Comparison of ENCODE assay signal across 16 cellular contexts in genomic region chr11:114200785-114201184, GRCh38.
DNase-seq lines count a peak whose midpoint lies in the region; ATAC-seq and TF ChIP-seq lines count a peak whose summit lies in the region.
"Had no signal": no experiment of that assay in that cellular context is flagged by ENCODE, and none has a peak within 500 bp of the region (broad histone marks: within the 10 kb centered on the region; RNA-seq: fewer than 3 reads in every experiment).

No MANE protein-coding gene starts in this region.

- H3K27me3 Mint-ChIP-seq in activated CD4-positive, alpha-beta T cell treated with anti-CD3 and anti-CD28 coated beads, Interleukin-2, amount 10 ng/mL, durations not matched to agents 7 days and 5 days: no peaks in the 10 kb centered on the region
- no peaks in the 10 kb centered on the region for H3K27me3 Mint-ChIP-seq in activated CD4-positive, alpha-beta T cell treated with anti-CD3 and anti-CD28 coated beads for 36 hours
- H3K27me3 Mint-ChIP-seq: dendritic cell treated with granulocyte-macrophage colony-stimulating factor and Interleukin-4, amounts not matched to agents 40 ng/mL and 50 ng/mL, for 4 days had no signal

- H3K4me3 Mint-ChIP-seq in activated CD4-positive, alpha-beta T cell treated with anti-CD3 and anti-CD28 coated beads, Interleukin-2, amount 10 ng/mL, durations not matched to agents 7 days and 5 days: no peak overlapping the region
- H3K4me3 Mint-ChIP-seq in activated CD4-positive, alpha-beta T cell treated with anti-CD3 and anti-CD28 coated beads for 36 hours: no peak overlapping the region
- H3K4me3 Mint-ChIP-seq: CD14-positive monocyte; dendritic cell treated with granulocyte-macrophage colony-stimulating factor and Interleukin-4, amounts not matched to agents 40 ng/mL and 50 ng/mL, for 4 days; WTC11 had no signal

- H3K27ac Mint-ChIP-seq in activated CD4-positive, alpha-beta T cell treated with anti-CD3 and anti-CD28 coated beads, Interleukin-2, amount 10 ng/mL, durations not matched to agents 7 days and 5 days: peak overlapping the region; percentile 67
- H3K27ac Mint-ChIP-seq in activated CD4-positive, alpha-beta T cell treated with anti-CD3 and anti-CD28 coated beads for 36 hours: no peak overlapping the region
- H3K27ac Mint-ChIP-seq: dendritic cell treated with granulocyte-macrophage colony-stimulating factor and Interleukin-4, amounts not matched to agents 40 ng/mL and 50 ng/mL, for 4 days; WTC11 had no signal

- no peaks in the 10 kb centered on the region for H3K9me3 Mint-ChIP-seq in activated CD4-positive, alpha-beta T cell treated with anti-CD3 and anti-CD28 coated beads, Interleukin-2, amount 10 ng/mL, durations not matched to agents 7 days and 5 days
- H3K9me3 Mint-ChIP-seq in activated CD4-positive, alpha-beta T cell treated with anti-CD3 and anti-CD28 coated beads for 36 hours (ENCODE audit: low read depth): no peaks in the 10 kb centered on the region
- H3K9me3 Mint-ChIP-seq: CD14-positive monocyte; dendritic cell treated with granulocyte-macrophage colony-stimulating factor and Interleukin-4, amounts not matched to agents 40 ng/mL and 50 ng/mL, for 4 days; WTC11 had no signal

- H3K9ac ChIP-seq in muscle layer of colon (ENCODE audit: low read length): no peak overlapping the region

- WGBS in thyroid gland, 2 donors: 94 to 98% methylated on average over 4 of the region's 4 CpGs

- H3K36me3 ChIP-seq in muscle layer of colon (ENCODE audit: insufficient read depth, low read length) (no peaks in the 10 kb centered on the region), thyroid gland (peaks cover 6% of the 10 kb centered on the region in 2 donors)

- peaks cover 7% of the 10 kb centered on the region for H3K4me1 Mint-ChIP-seq in activated CD4-positive, alpha-beta T cell treated with anti-CD3 and anti-CD28 coated beads, Interleukin-2, amount 10 ng/mL, durations not matched to agents 7 days and 5 days
- no peaks in the 10 kb centered on the region for H3K4me1 Mint-ChIP-seq in activated CD4-positive, alpha-beta T cell treated with anti-CD3 and anti-CD28 coated beads for 36 hours

- ATAC-seq in activated CD4-positive, alpha-beta T cell treated with anti-CD3 and anti-CD28 coated beads for 36 hours: no peak
- no peak for ATAC-seq in GM19023 (IDR thresholded peaks at IDR 0.05; ENCODE audit: unreplicated experiment)
- ATAC-seq: WTC11 had no signal

- H3K9me3 ChIP-seq in muscle layer of colon (ENCODE audit: low read length) (no peaks in the 10 kb centered on the region), thyroid gland (no peaks in the 10 kb centered on the region)

- no peaks in the 10 kb centered on the region for H3K36me3 Mint-ChIP-seq in activated CD4-positive, alpha-beta T cell treated with anti-CD3 and anti-CD28 coated beads, Interleukin-2, amount 10 ng/mL, durations not matched to agents 7 days and 5 days (ENCODE audit: low read depth)
- H3K36me3 Mint-ChIP-seq in activated CD4-positive, alpha-beta T cell treated with anti-CD3 and anti-CD28 coated beads for 36 hours (ENCODE audit: low read depth): no peaks in the 10 kb centered on the region
- H3K36me3 Mint-ChIP-seq: WTC11 had no signal

- TF ChIP-seq POLR2A in thyroid gland (IDR thresholded peaks at IDR 0.05): no peak

- POLR2A ChIA-PET in activated CD4-positive, alpha-beta T cell treated with anti-CD3 and anti-CD28 coated beads, Interleukin-2, amount 10 ng/mL, durations not matched to agents 7 days and 5 days (lab: Charles Lee): no interaction called here
- POLR2A ChIA-PET in activated CD4-positive, alpha-beta T cell treated with anti-CD3 and anti-CD28 coated beads for 36 hours (lab: Charles Lee): no interaction called here

- no peak for DNase-seq in activated CD4-positive, alpha-beta T cell treated with anti-CD3 and anti-CD28 coated beads, Interleukin-2, amount 10 ng/mL, durations not matched to agents 7 days and 5 days
- DNase-seq in activated CD4-positive, alpha-beta T cell treated with anti-CD3 and anti-CD28 coated beads for 36 hours: no peak
- DNase-seq in NCI-H748 (lab: John Stamatoyannopoulos, UW; ENCODE audit: unreplicated experiment) (peak; percentile 83), thyroid gland (no peak), SW480 (ENCODE audit: low spot score) (no peak)
- DNase-seq in stimulated activated CD4-positive, alpha-beta T cell treated with anti-CD3 and anti-CD28 coated beads, Interleukin-4, amount 100 ng/mL, for 1 hour: no peak
- DNase-seq: anterior cingulate cortex, DND-41, NCI-H1694 treated with DMSO at 0.1 percent for 48 hours, NCI-H774 had no signal

- no peaks in the 10 kb centered on the region for H3K27me3 ChIP-seq in muscle layer of colon (ENCODE audit: control insufficient read depth in 1 of 2, insufficient read depth in 2 of 2, low read length in 2 of 2)
- no peaks in the 10 kb centered on the region for H3K27me3 ChIP-seq in thyroid gland
- H3K27me3 ChIP-seq: hepatocyte had no signal

- no peak overlapping the region for H3K4me3 ChIP-seq in muscle layer of colon (ENCODE audit: low read depth in 1 of 2, low read length in 2 of 2)
- no peak overlapping the region for H3K4me3 ChIP-seq in thyroid gland (replicated peaks in 1 of 3)
- H3K4me3 ChIP-seq: hepatocyte had no signal

- H3K4me1 ChIP-seq in muscle layer of colon (ENCODE audit: insufficient read depth, low read length): peaks cover 60% of the 10 kb centered on the region
- peaks cover 34 to 63% of the 10 kb centered on the region in 2 donors for H3K4me1 ChIP-seq in thyroid gland

- intact Hi-C loops in activated CD4-positive, alpha-beta T cell treated with anti-CD3 and anti-CD28 coated beads for 36 hours (cut with DNase I, micrococcal nuclease): no loop called here
- intact Hi-C loops in thyroid gland (cut with DNase I): no loop called here

- CTCF ChIA-PET in activated CD4-positive, alpha-beta T cell treated with anti-CD3 and anti-CD28 coated beads, Interleukin-2, amount 10 ng/mL, durations not matched to agents 7 days and 5 days (lab: Charles Lee): interaction anchor here (1.3 kb wide), 1 partner anchor 10 kb away, joined by 3 read pairs; no protein-coding TSS in a partner anchor
- CTCF ChIA-PET in activated CD4-positive, alpha-beta T cell treated with anti-CD3 and anti-CD28 coated beads for 36 hours (lab: Charles Lee): interaction anchor here (0.6 kb wide), 1 partner anchor 347 kb away, joined by 3 read pairs; no protein-coding TSS in a partner anchor

- TF ChIP-seq CTCF in thyroid gland (IDR thresholded peaks at IDR 0.05): no peak

- H3K27ac ChIP-seq in muscle layer of colon (ENCODE audit: low read depth, low read length): peak overlapping the region; percentile 81
- H3K27ac ChIP-seq in thyroid gland: peak overlapping the region in 2 of 3 donors; percentile 95 to 97
